1 cellular context compared by ENCODE assay signal in the genomic region with DNA sequence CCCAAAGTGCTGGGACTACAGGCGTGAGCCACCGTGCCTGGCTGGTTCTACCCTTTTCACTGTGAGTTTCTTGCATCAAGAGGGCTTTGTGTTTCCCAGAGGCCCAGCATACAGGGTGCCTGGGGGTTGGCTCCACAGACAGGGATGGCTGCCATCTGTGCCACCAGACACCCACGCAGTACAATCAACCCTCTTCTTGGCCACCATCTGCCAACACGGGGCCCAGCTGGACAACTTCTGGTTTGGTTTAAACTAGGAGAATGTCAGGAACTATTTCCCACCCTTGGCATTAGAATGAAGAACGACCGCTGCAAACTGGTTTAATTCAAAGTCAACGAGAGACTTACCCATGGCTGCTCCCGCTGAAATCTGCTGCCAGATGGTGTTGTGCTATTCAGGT.
TF ChIP-seq lines count a peak whose summit lies in the region.

No MANE protein-coding gene starts in this region.

TF ChIP-seq in GM12878, 131 proteins besides CTCF, POLR2A, EP300 and RAD21:
- TF ChIP-seq ZNF384 (IDR thresholded peaks at IDR 0.05; ENCODE audit: borderline replicate concordance, low read depth, low read length), result no peak
- TF ChIP-seq TAF1 (IDR thresholded peaks at IDR 0.05; ENCODE audit: borderline replicate concordance, low read depth, low read length), result no peak
- peak; percentile 35 for TF ChIP-seq RELA (IDR thresholded peaks at IDR 0.05; ENCODE audit: borderline replicate concordance, partially characterized antibody)
- TF ChIP-seq SMARCA5 (IDR thresholded peaks at IDR 0.05), result 0 out of 2 replicates have a peak, but pooled peaks have one; percentile 59
